In the genomic region with DNA sequence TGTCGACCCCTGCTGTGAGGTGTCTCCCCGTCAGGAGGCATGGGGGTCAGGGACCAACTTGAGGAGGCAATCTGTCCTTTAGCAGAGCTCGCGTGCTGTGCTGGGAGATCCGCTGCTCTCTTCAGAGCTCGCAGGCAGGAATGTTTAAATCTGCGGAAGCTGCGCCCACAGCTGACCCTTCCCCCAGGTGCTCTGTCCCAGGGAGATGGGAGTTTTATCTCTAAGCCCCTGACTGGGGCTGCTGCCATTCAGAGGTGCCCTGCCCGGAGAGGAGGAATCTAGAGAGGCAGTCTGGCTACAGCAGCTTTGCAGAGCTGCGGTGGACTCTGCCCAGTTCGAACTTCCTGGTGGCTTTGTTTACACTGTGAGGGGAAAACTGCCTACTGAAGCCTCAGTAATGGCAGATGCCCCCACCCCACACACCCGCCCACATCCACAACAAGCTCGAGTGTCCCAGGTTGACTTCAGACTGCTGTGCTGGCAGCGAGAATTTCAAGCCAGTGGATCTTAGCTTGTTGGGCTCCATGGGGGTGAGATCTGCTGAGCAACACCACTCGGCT, we compare ENCODE assay signal across 5 cellular contexts.
DNase-seq lines count a peak whose midpoint lies in the region; ATAC-seq, FAIRE-seq and TF ChIP-seq lines count a peak whose summit lies in the region.
"Not testable (repeated sequence)": the region's sequence is repeated elsewhere in the genome, so short reads cannot be mapped to it uniquely, and the experiment has no call there.

No MANE protein-coding gene starts in this region.

- ATAC-seq in left colon (peak; percentile 78), mucosa of descending colon (peak; percentile 29)

- not testable (repeated sequence) for H3K4me3 ChIP-seq in HUES6 (ENCODE audit: low read depth, low read length); colonic mucosa; mucosa of descending colon; small intestine (ENCODE audit: low read depth in 1 of 2, low read length in 2 of 2)

- DNase-seq in colonic mucosa: peak; percentile 34
- DNase-seq in left colon: peak; percentile 37 to 55
- DNase-seq in mucosa of descending colon: peak; percentile 48 to 58 (median 52)
- peak; percentile 17 for DNase-seq in small intestine

- H3K36me3 ChIP-seq in HUES6 (ENCODE audit: control insufficient read depth, insufficient read depth, low read length); colonic mucosa; mucosa of descending colon (ENCODE audit: low read depth); small intestine (ENCODE audit: control insufficient read depth in 2 of 2, insufficient read depth in 2 of 2, low read length in 2 of 2): not testable (repeated sequence)

- not testable (repeated sequence) for H3K27me3 ChIP-seq in HUES6 (ENCODE audit: control insufficient read depth, insufficient read depth, low read length); colonic mucosa; small intestine (ENCODE audit: control insufficient read depth in 2 of 2, insufficient read depth in 2 of 2, low read length in 2 of 2)

- WGBS in small intestine, 3 donors: 53 to 71% (median 53%) methylated on average over 15 of the region's 15 CpGs

- not testable (repeated sequence) for H3K9me3 ChIP-seq in HUES6 (ENCODE audit: control insufficient read depth, insufficient read depth, low read depth, low read length); colonic mucosa; mucosa of descending colon; small intestine (ENCODE audit: control insufficient read depth, low read depth)

- intact Hi-C loops in colonic mucosa (cut with DNase I); left colon (cut with DNase I, micrococcal nuclease); mucosa of descending colon (cut with DNase I, micrococcal nuclease): not testable (repeated sequence)

- H3K27ac ChIP-seq in HUES6 (ENCODE audit: low read depth, low read length); colonic mucosa; small intestine (ENCODE audit: low read depth in 1 of 2, low read length in 1 of 2): not testable (repeated sequence)

- not testable (repeated sequence) for TF ChIP-seq CTCF in colonic mucosa (IDR thresholded peaks at IDR 0.05); mucosa of descending colon (IDR thresholded peaks at IDR 0.05)

- not testable (repeated sequence) for FAIRE-seq in small intestine (lab: Jason Lieb, UNC)

- not testable (repeated sequence) for H3K4me1 ChIP-seq in HUES6 (ENCODE audit: control insufficient read depth, insufficient read depth, low read length); colonic mucosa; mucosa of descending colon (ENCODE audit: low read depth); small intestine (ENCODE audit: control insufficient read depth in 2 of 2, insufficient read depth in 1 of 2, low read depth in 1 of 2, low read length in 1 of 2)

- peak overlapping the region; percentile 6 for H3K9ac ChIP-seq in HUES6 (ENCODE audit: low read length)
- not testable (repeated sequence) for H3K9ac ChIP-seq in colonic mucosa (ENCODE audit: low read depth in 2 of 2, low read length in 2 of 2)
